Comparison of ENCODE assay signal across 28 cellular contexts in genomic region chr2:166841152-166841551, GRCh38. TPM values are rescaled to one million over a fixed set of nuclear protein-coding genes. Genes with fewer than 3 reads are reported as not detected.
"Had no signal": no experiment of that assay in that cellular context is flagged by ENCODE, and none has a peak within 500 bp of the region (broad histone marks: within the 10 kb centered on the region; RNA-seq: fewer than 3 reads in every experiment).

No MANE protein-coding gene starts in this region.

- H3K27me3 ChIP-seq: gastrocnemius medialis, pancreas, right lobe of liver, suprapubic skin, transverse colon, upper lobe of right lung, uterus had no signal

- H3K4me3 ChIP-seq: dorsolateral prefrontal cortex, gastrocnemius medialis, lung, mucosa of descending colon, pancreas, right lobe of liver, suprapubic skin, transverse colon, upper lobe of right lung, uterus had no signal

- H3K27ac Mint-ChIP-seq: memory B cell; mesothelial cell of epicardium; natural killer cell treated with Interleukin-12 subunit alpha and Interleukin-12 subunit beta and Interleukin-15 and Interleukin-18, amount 100 ng/mL, for 72 hours had no signal

- H3K9me3 ChIP-seq: gastrocnemius medialis, mucosa of descending colon, pancreas, right lobe of liver, suprapubic skin, transverse colon, upper lobe of right lung, uterus had no signal

- H3K9me3 Mint-ChIP-seq: mesothelial cell of epicardium had no signal

- ATAC-seq: esophagus mucosa; gastrocnemius medialis; left lobe of liver; mucosa of descending colon; natural killer cell treated with Interleukin-12 subunit alpha and Interleukin-12 subunit beta and Interleukin-15 and Interleukin-18, amount 100 ng/mL, for 72 hours; right lobe of liver; stimulated activated naive CD8-positive, alpha-beta T cell treated with anti-CD3 and anti-CD28 coated beads, Interleukin-15, amount 100 ng/mL, for 72 hours; upper lobe of right lung had no signal

- H3K27ac ChIP-seq: dorsolateral prefrontal cortex, epithelial cell of prostate, gastrocnemius medialis, pancreas, right lobe of liver, suprapubic skin, transverse colon, upper lobe of right lung, uterus had no signal

- H3K36me3 Mint-ChIP-seq: memory B cell; mesothelial cell of epicardium; naive B cell; natural killer cell treated with Interleukin-12 subunit alpha and Interleukin-12 subunit beta and Interleukin-15 and Interleukin-18, amount 100 ng/mL, for 72 hours had no signal

- H3K36me3 ChIP-seq: gastrocnemius medialis, pancreas, right lobe of liver, suprapubic skin, transverse colon, upper lobe of right lung, uterus had no signal

- H3K4me3 Mint-ChIP-seq: memory B cell; mesothelial cell of epicardium; naive B cell; natural killer cell treated with Interleukin-12 subunit alpha and Interleukin-12 subunit beta and Interleukin-15 and Interleukin-18, amount 100 ng/mL, for 72 hours; neural crest cell; stimulated activated naive CD8-positive, alpha-beta T cell treated with anti-CD3 and anti-CD28 coated beads, Interleukin-15, amount 100 ng/mL, for 72 hours had no signal

- H3K27me3 Mint-ChIP-seq: memory B cell; naive B cell; natural killer cell treated with Interleukin-12 subunit alpha and Interleukin-12 subunit beta and Interleukin-15 and Interleukin-18, amount 100 ng/mL, for 72 hours; stimulated activated naive CD8-positive, alpha-beta T cell treated with anti-CD3 and anti-CD28 coated beads, Interleukin-15, amount 100 ng/mL, for 72 hours had no signal

- DNase-seq: dorsolateral prefrontal cortex; effector CD4-positive, alpha-beta T cell; foreskin fibroblast; gastrocnemius medialis; head of caudate nucleus; kidney; mucosa of descending colon; naive B cell; pancreas; right lobe of liver; small intestine; stimulated activated CD4-positive, alpha-beta T cell treated with anti-CD3 and anti-CD28 coated beads, Interleukin-15, amount 100 ng/mL, for 24 hours; stimulated activated CD4-positive, alpha-beta T cell treated with anti-CD3 and anti-CD28 coated beads, Interleukin-2, amount 100 ng/mL, for 48 hours; stimulated activated naive CD4-positive, alpha-beta T cell; stimulated activated naive CD8-positive, alpha-beta T cell treated with anti-CD3 and anti-CD28 coated beads, Interleukin-15, amount 100 ng/mL, for 72 hours; transverse colon; upper lobe of right lung; uterus had no signal

- H3K4me1 ChIP-seq: gastrocnemius medialis, pancreas, right lobe of liver, suprapubic skin, transverse colon, upper lobe of right lung, uterus had no signal

- H3K4me1 Mint-ChIP-seq: memory B cell; mesothelial cell of epicardium; naive B cell; stimulated activated naive CD8-positive, alpha-beta T cell treated with anti-CD3 and anti-CD28 coated beads, Interleukin-15, amount 100 ng/mL, for 72 hours had no signal

RNA-seq across cellular contexts. Expression of gene XIRP2, which starts 47.1 kb away (rescaled TPM):
- total RNA-seq: kidney; left lobe of liver; mesothelial cell of epicardium; natural killer cell treated with Interleukin-12 subunit alpha and Interleukin-12 subunit beta and Interleukin-15 and Interleukin-18, amount 100 ng/mL, for 72 hours; omental fat pad; suprapubic skin had no signal
